In the genomic region with DNA sequence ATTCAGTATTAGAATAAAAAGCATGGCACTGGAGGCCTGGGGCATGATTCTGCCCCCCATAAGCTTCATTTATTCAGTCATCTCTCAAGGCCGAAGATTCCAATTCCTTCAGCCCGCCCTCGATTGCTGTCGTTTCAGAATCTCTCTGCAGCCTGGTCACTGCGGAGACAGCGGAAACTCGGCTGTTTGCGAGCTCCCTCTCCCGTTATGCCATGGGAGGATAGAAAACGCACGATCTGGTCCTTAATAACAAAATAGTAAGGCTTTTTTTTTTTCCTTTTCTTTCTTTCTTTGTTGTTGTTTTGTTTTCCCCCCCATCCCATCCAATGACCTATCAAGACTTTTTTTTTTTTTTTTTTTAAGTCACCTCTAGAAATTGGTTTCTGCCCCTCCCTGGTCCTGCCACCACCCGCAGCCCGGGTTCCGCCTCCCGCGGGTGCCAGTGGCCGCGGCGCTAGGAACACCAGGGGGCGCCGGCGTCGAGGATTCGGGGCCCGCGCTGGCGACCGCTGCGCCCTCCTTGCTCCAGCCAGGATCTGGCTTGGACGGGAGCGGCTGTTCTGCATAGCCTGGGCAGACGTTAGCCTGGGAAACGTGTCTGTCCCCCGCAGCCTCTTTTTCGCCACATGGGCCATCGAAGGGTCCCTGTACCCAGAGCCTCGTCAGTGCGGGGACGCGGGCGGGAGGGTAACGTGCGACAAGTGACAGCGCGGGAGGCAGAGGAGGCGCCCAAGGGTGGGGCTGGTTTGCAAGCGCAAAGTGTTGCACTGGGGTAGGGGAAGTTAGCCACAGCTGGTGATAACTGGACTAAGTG, we compare ENCODE assay signal across 8 cellular contexts. TPM values are rescaled to one million over a fixed set of nuclear protein-coding genes. Genes with fewer than 3 reads are reported as not detected.
A peak's percentile ranks its signal among the peaks of the same experiment; 100 is the strongest.
DNase-seq lines count a peak whose midpoint lies in the region; ATAC-seq, FAIRE-seq and TF ChIP-seq lines count a peak whose summit lies in the region.

No MANE protein-coding gene starts in this region.

- FAIRE-seq in RCC 7860 (lab: Jason Lieb, UNC): no peak

- peak overlapping the region; percentile 64 for H2AFZ ChIP-seq in neural progenitor cell (replicated peaks)

- H3K4me3 ChIP-seq in fibroblast of villous mesenchyme (ENCODE audit: low read depth, low read length) (peak overlapping the region; percentile 45), neural progenitor cell (peak overlapping the region; percentile 26)

- no peaks in the 10 kb centered on the region for H3K9me3 Mint-ChIP-seq in IgD-negative memory B cell
- H3K9me3 Mint-ChIP-seq in activated T-helper 17 cell treated with anti-CD3 and anti-CD28 coated beads, Interleukin-2, amount 50 U/mL, for 72 hours: no peaks in the 10 kb centered on the region
- no peaks in the 10 kb centered on the region for H3K9me3 Mint-ChIP-seq in neural progenitor cell

- H3K36me3 Mint-ChIP-seq in IgD-negative memory B cell (no peaks in the 10 kb centered on the region), neural progenitor cell (no peaks in the 10 kb centered on the region)
- H3K36me3 Mint-ChIP-seq in activated T-helper 17 cell treated with anti-CD3 and anti-CD28 coated beads, Interleukin-2, amount 50 U/mL, for 72 hours (ENCODE audit: low read depth): no peaks in the 10 kb centered on the region

- H3K36me3 ChIP-seq in neural progenitor cell: no peaks in the 10 kb centered on the region

- H3K27ac ChIP-seq in neural progenitor cell: no peak overlapping the region

- H3K4me2 ChIP-seq in neural progenitor cell: peak overlapping the region; percentile 68

- H3K27me3 Mint-ChIP-seq in IgD-negative memory B cell (peaks cover 22% of the 10 kb centered on the region), neural progenitor cell (ENCODE audit: insufficient read depth, low read depth) (peaks cover 13% of the 10 kb centered on the region)
- H3K27me3 Mint-ChIP-seq in activated T-helper 17 cell treated with anti-CD3 and anti-CD28 coated beads, Interleukin-2, amount 50 U/mL, for 72 hours: peaks cover 38% of the 10 kb centered on the region

- H3F3A ChIP-seq in neural progenitor cell (ENCODE audit: low read depth): peaks cover 17% of the 10 kb centered on the region

- in situ Hi-C loops in Caki2 (cut with HindIII; ENCODE audit: low pct_unique_long_range_greater_than_20kb, low sequenced_read_pairs): no loop called here

- H3K4me1 Mint-ChIP-seq in IgD-negative memory B cell: peaks cover 0 to 2% (median 0%) of the 10 kb centered on the region in 3 donors
- no peaks in the 10 kb centered on the region for H3K4me1 Mint-ChIP-seq in activated T-helper 17 cell treated with anti-CD3 and anti-CD28 coated beads, Interleukin-2, amount 50 U/mL, for 72 hours
- H3K4me1 Mint-ChIP-seq in neural progenitor cell: peaks cover 2% of the 10 kb centered on the region

- no peaks in the 10 kb centered on the region for H3K79me2 ChIP-seq in neural progenitor cell (ENCODE audit: low read depth)

- no peak overlapping the region for H3K27ac Mint-ChIP-seq in IgD-negative memory B cell
- H3K27ac Mint-ChIP-seq in activated T-helper 17 cell treated with anti-CD3 and anti-CD28 coated beads, Interleukin-2, amount 50 U/mL, for 72 hours: no peak overlapping the region
- no peak overlapping the region for H3K27ac Mint-ChIP-seq in neural progenitor cell

- TF ChIP-seq CTCF in fibroblast of villous mesenchyme (IDR thresholded peaks at IDR 0.05; ENCODE audit: insufficient read depth, low read depth, low read length) (peak; percentile 88), neural progenitor cell (IDR thresholded peaks at IDR 0.05) (peak; percentile 88)

- H3K4me3 Mint-ChIP-seq in IgD-negative memory B cell (peak overlapping the region in 3 of 4 donors; percentile 60 to 72 (median 62)), neural progenitor cell (peak overlapping the region; percentile 27)
- H3K4me3 Mint-ChIP-seq in activated T-helper 17 cell treated with anti-CD3 and anti-CD28 coated beads, Interleukin-2, amount 50 U/mL, for 72 hours: peak overlapping the region; percentile 26

- H4K20me1 ChIP-seq in neural progenitor cell (ENCODE audit: low read depth): no peaks in the 10 kb centered on the region

- H3K4me1 ChIP-seq in neural progenitor cell: peaks cover 18% of the 10 kb centered on the region

- H3K9ac ChIP-seq in neural progenitor cell: no peak overlapping the region

- peaks cover 50% of the 10 kb centered on the region for H3K27me3 ChIP-seq in neural progenitor cell

- no peaks in the 10 kb centered on the region for H3K9me3 ChIP-seq in neural progenitor cell (ENCODE audit: low read depth)

- DNase-seq in Caki2 (ENCODE audit: low read depth) (peak; percentile 66), RCC 7860 (ENCODE audit: low spot score) (peak; percentile 16), fibroblast of villous mesenchyme (ENCODE audit: low read depth) (peak; percentile 59), neural progenitor cell (ENCODE audit: low spot score) (peak; percentile 91), stromal cell of bone marrow (ENCODE audit: low read depth) (peak; percentile 41)

- peak; percentile 89 for ATAC-seq in GM21528 (IDR thresholded peaks at IDR 0.05; ENCODE audit: low FRiP score, unreplicated experiment)
- peak; percentile 93 for ATAC-seq in activated T-helper 17 cell treated with anti-CD3 and anti-CD28 coated beads, Interleukin-2, amount 50 U/mL, for 72 hours (replicated peaks)

RNA-seq across cellular contexts. Expression of gene CPLX4, which starts 10.0 kb away (rescaled TPM):
- not detected in 2 replicates for total RNA-seq in Caki2 (2014; rRNA removed; shearing (Covaris generic); ENCODE audit: low replicate concordance)
- polyA plus RNA-seq in IgD-negative memory B cell: not detected
- not detected for total RNA-seq in activated T-helper 17 cell treated with anti-CD3 and anti-CD28 coated beads, Interleukin-2, amount 50 U/mL, for 72 hours
- under 0.01 TPM in 1 of 2 replicates, not detected in the other for total RNA-seq in fibroblast of villous mesenchyme
- 0.12 and 2.2 TPM in 2 replicates for total RNA-seq in neural progenitor cell (ENCODE audit: low replicate concordance)

RNA-seq across cellular contexts. Expression of gene RAX, which starts 35.2 kb away (rescaled TPM):
- total RNA-seq in Caki2 (2014; rRNA removed; shearing (Covaris generic); ENCODE audit: low replicate concordance): not detected in 2 replicates
- not detected for polyA plus RNA-seq in IgD-negative memory B cell
- total RNA-seq in activated T-helper 17 cell treated with anti-CD3 and anti-CD28 coated beads, Interleukin-2, amount 50 U/mL, for 72 hours: under 1 TPM in 1 of 2 donors, not detected in 1; 0.24 TPM
- total RNA-seq in fibroblast of villous mesenchyme (not detected in 2 replicates), neural progenitor cell (ENCODE audit: low replicate concordance) (20.7 and 78.1 TPM in 2 replicates)

RNA-seq across cellular contexts. Expression of gene LMAN1, which starts 50.7 kb away (rescaled TPM):
- total RNA-seq in Caki2 (2014; rRNA removed; shearing (Covaris generic); ENCODE audit: low replicate concordance): 49.5 and 68.5 TPM in 2 replicates
- 30.8 TPM for polyA plus RNA-seq in IgD-negative memory B cell
- 100 to 1,000 TPM; 134 to 245 TPM for total RNA-seq in activated T-helper 17 cell treated with anti-CD3 and anti-CD28 coated beads, Interleukin-2, amount 50 U/mL, for 72 hours
- 188 and 268 TPM in 2 replicates for total RNA-seq in fibroblast of villous mesenchyme
- 276 and 338 TPM in 2 replicates for total RNA-seq in neural progenitor cell (ENCODE audit: low replicate concordance)

Comparison
In these comparisons a context has a peak if more than half of its experiments do, and no peak if none do; other contexts are left out.
1. DNase-seq: peak in every context shown above with its lines; median percentile 91 in neural progenitor cell; 66 in Caki2; 59 in fibroblast of villous mesenchyme; 41 in stromal cell of bone marrow; 16 in RCC 7860.
2. RNA of gene RAX, which starts 35.2 kb away (total RNA-seq): 20.7 to 78.1 TPM in neural progenitor cell; 0.24 TPM in activated T-helper 17 cell treated with anti-CD3 and anti-CD28 coated beads, Interleukin-2, amount 50 U/mL, for 72 hours, not detected in Caki2 and not detected in fibroblast of villous mesenchyme; every median in the first group is over 10 times any median in the second.
3. Peak in every context shown above with its lines, with median percentiles within 50 percentile points of each other: H3K4me3 Mint-ChIP-seq.